In the genomic region with DNA sequence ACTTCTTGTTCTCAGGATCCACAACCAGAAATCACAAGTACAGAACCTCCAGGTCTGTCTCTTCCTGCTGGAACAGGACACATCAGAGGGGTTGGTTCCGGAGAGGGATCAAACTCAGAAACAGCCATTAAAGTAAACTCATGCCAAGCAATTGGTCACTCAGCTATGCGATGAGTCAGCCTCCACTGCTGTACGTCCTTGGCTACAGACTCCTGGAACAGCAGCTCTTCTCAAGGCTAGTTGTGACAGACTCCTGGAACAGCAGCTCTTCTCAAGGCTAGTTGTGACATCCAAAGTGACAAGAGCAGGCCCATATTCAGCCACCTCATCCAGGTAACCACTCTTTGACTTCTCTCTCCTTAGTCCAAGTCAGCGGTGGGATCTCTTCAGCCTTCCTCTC, we compare ENCODE assay signal across 1 cellular context.
TF ChIP-seq lines count a peak whose summit lies in the region.

A gene with protein sequence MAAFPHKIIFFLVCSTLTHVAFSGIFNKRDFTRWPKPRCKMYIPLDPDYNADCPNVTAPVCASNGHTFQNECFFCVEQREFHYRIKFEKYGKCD (plus strand): TSS at position 239 of the 400 bp plus-strand sequence. CDS start 1,279 bp downstream, outside the sequence.

TF ChIP-seq in GM23338, 12 proteins besides CTCF, POLR2A, EP300 and RAD21 (continued from another document):
- TF ChIP-seq, protein P1, sequence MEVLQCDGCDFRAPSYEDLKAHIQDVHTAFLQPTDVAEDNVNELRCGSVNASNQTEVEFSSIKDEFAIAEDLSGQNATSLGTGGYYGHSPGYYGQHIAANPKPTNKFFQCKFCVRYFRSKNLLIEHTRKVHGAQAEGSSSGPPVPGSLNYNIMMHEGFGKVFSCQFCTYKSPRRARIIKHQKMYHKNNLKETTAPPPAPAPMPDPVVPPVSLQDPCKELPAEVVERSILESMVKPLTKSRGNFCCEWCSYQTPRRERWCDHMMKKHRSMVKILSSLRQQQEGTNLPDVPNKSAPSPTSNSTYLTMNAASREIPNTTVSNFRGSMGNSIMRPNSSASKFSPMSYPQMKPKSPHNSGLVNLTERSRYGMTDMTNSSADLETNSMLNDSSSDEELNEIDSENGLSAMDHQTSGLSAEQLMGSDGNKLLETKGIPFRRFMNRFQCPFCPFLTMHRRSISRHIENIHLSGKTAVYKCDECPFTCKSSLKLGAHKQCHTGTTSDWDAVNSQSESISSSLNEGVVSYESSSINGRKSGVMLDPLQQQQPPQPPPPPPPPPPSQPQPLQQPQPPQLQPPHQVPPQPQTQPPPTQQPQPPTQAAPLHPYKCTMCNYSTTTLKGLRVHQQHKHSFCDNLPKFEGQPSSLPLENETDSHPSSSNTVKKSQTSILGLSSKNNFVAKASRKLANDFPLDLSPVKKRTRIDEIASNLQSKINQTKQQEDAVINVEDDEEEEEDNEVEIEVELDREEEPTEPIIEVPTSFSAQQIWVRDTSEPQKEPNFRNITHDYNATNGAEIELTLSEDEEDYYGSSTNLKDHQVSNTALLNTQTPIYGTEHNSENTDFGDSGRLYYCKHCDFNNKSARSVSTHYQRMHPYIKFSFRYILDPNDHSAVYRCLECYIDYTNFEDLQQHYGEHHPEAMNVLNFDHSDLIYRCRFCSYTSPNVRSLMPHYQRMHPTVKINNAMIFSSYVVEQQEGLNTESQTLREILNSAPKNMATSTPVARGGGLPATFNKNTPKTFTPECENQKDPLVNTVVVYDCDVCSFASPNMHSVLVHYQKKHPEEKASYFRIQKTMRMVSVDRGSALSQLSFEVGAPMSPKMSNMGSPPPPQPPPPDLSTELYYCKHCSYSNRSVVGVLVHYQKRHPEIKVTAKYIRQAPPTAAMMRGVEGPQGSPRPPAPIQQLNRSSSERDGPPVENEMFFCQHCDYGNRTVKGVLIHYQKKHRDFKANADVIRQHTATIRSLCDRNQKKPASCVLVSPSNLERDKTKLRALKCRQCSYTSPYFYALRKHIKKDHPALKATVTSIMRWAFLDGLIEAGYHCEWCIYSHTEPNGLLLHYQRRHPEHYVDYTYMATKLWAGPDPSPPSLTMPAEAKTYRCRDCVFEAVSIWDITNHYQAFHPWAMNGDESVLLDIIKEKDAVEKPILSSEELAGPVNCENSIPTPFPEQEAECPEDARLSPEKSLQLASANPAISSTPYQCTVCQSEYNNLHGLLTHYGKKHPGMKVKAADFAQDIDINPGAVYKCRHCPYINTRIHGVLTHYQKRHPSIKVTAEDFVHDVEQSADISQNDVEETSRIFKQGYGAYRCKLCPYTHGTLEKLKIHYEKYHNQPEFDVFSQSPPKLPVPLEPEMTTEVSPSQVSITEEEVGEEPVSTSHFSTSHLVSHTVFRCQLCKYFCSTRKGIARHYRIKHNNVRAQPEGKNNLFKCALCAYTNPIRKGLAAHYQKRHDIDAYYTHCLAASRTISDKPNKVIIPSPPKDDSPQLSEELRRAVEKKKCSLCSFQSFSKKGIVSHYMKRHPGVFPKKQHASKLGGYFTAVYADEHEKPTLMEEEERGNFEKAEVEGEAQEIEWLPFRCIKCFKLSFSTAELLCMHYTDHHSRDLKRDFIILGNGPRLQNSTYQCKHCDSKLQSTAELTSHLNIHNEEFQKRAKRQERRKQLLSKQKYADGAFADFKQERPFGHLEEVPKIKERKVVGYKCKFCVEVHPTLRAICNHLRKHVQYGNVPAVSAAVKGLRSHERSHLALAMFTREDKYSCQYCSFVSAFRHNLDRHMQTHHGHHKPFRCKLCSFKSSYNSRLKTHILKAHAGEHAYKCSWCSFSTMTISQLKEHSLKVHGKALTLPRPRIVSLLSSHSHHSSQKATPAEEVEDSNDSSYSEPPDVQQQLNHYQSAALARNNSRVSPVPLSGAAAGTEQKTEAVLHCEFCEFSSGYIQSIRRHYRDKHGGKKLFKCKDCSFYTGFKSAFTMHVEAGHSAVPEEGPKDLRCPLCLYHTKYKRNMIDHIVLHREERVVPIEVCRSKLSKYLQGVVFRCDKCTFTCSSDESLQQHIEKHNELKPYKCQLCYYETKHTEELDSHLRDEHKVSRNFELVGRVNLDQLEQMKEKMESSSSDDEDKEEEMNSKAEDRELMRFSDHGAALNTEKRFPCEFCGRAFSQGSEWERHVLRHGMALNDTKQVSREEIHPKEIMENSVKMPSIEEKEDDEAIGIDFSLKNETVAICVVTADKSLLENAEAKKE (CRISPR knock-in tag; IDR thresholded peaks at IDR 0.05) = no peak
- TF ChIP-seq NANOG (IDR thresholded peaks at IDR 0.05; ENCODE audit: borderline replicate concordance) (no peak), JUNB (IDR thresholded peaks at IDR 0.05; ENCODE audit: unreplicated experiment) (no peak), EZH2phosphoT487 (IDR thresholded peaks at IDR 0.05; ENCODE audit: unreplicated experiment) (no peak), STAT1 (IDR thresholded peaks at IDR 0.05; ENCODE audit: unreplicated experiment) (no peak), POLR2AphosphoS5 (IDR thresholded peaks at IDR 0.05; ENCODE audit: low read depth) (no peak), ZNF114 (CRISPR knock-in tag; IDR thresholded peaks at IDR 0.05) (no peak), CREB1 (CRISPR knock-in tag; IDR thresholded peaks at IDR 0.05; ENCODE audit: low read depth) (no peak)
- TF ChIP-seq, protein P2, sequence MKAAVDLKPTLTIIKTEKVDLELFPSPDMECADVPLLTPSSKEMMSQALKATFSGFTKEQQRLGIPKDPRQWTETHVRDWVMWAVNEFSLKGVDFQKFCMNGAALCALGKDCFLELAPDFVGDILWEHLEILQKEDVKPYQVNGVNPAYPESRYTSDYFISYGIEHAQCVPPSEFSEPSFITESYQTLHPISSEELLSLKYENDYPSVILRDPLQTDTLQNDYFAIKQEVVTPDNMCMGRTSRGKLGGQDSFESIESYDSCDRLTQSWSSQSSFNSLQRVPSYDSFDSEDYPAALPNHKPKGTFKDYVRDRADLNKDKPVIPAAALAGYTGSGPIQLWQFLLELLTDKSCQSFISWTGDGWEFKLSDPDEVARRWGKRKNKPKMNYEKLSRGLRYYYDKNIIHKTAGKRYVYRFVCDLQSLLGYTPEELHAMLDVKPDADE (IDR thresholded peaks at IDR 0.05) = no peak
